Comparison of ENCODE assay signal across 1 cellular context in the genomic region with DNA sequence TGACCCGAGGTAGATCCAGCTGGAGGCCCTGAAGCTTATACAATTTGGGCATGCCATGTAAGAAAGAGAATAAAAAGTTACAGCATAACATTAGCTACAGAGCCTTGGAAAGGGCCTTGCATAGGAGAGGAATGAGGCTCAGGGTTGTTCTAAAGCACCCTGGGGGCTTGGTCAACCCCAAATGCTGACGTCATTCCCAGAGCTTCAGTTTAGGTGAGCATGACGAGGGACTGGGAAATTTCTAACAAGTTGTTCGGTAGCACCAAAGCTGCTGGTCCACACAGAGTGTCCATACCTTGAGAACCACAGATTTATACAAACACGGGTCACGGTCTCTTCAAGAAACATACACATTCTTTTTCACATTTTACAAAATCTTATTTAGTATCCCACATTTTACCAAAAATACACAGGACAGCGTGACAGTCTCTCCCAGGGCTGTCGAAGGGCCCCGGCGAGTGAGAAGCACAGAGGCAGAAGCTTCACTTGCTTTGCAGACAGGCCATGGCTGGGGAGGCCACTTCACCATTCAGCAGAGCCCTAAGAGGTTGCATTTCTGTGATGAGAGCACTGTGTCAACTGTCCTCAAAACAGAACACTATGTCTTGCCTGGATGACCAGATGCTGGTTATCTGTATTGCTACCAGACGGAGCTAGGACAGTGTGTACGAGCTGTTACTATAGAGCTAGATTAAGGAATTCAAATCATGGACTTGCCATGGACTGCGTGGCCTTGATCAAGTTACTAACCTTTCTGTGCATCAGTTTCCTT.
TF ChIP-seq lines count a peak whose summit lies in the region.

No MANE protein-coding gene starts in this region.

TF ChIP-seq in K562, 482 proteins besides CTCF, POLR2A, EP300 and RAD21 (continued from another document):
- TF ChIP-seq STAT6 (CRISPR knock-in tag; IDR thresholded peaks at IDR 0.05), result no peak
- TF ChIP-seq NONO (IDR thresholded peaks at IDR 0.05; ENCODE audit: low read depth in 2 of 2, low read length in 1 of 2), result no peak
- TF ChIP-seq, protein P1, sequence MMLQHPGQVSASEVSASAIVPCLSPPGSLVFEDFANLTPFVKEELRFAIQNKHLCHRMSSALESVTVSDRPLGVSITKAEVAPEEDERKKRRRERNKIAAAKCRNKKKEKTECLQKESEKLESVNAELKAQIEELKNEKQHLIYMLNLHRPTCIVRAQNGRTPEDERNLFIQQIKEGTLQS (IDR thresholded peaks at IDR 0.05), result peak; percentile 59
- TF ChIP-seq, protein P1 (CRISPR knock-in tag; conservative IDR thresholded peaks at IDR 0.05), result no peak
- no peak for TF ChIP-seq CBX8 (IDR thresholded peaks at IDR 0.05; ENCODE audit: borderline replicate concordance, extremely low read depth, low read depth, low read length, poor library complexity, severe bottlenecking)
- TF ChIP-seq DMBX1 (CRISPR knock-in tag; IDR thresholded peaks at IDR 0.05; ENCODE audit: borderline replicate concordance), result no peak
- no peak for TF ChIP-seq ZNF253 (CRISPR knock-in tag; conservative IDR thresholded peaks at IDR 0.05)
- TF ChIP-seq CREM (IDR thresholded peaks at IDR 0.05; ENCODE audit: low read depth), result 0 out of 2 replicates have a peak, but pooled peaks have one; percentile 8
